8 cellular contexts compared by ENCODE assay signal in the genomic region with DNA sequence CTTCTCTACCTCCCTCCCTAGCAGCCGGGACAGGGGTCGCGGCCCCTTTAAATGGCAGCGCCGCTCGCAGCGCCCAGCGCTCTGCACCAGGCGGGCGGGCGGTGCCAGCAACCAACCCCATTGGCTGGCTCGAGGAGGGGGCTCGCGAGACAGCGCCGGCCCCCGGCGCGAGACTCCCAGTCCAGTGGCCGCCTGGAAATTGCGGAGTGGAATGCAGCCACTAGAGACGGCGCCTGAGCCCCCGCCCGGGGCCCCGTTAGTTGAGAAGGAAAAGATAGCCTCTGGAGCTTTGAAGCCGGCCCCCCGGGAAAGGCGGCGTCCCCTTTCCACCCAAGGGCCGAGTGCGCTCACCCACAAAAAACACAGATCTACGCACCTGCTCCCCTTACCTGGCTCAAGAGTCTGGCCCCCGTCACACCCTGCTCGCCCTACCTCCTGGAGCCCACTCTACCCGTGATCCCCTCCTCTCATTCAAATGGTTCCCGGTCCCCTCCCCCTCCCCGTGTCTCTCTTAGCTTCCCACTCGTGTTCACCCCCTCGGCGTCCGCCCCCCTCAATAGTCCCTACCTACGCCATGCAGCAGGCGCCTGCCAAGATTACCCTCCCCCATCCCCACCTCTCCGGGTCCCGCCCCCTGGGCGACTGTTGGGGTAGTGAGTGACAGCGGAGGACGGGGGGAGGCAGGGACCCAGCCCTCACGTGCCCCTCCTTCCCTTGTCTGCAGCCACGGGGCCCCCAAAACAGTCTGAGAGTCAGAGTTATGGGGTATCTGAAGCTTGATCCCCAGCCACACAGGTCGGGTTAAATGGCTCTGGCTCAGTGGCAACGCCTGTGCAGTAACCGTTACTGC. TPM values are rescaled to one million over a fixed set of nuclear protein-coding genes. Genes with fewer than 3 reads are reported as not detected.
DNase-seq lines count a peak whose midpoint lies in the region; ATAC-seq, FAIRE-seq and TF ChIP-seq lines count a peak whose summit lies in the region.

A gene (minus strand): TSS at position 49 of the 850 bp plus-strand sequence. CDS start 885 bp downstream, outside the sequence.

- H3K4me3 ChIP-seq in bronchial epithelial cell (ENCODE audit: low read depth, low read length) (peak within 1 kb of the TSS; percentile 69), small intestine (ENCODE audit: low read depth in 1 of 2, low read length in 2 of 2) (peak within 1 kb of the TSS; percentile 56 to 68)

- H3K4me1 ChIP-seq in small intestine (ENCODE audit: control insufficient read depth in 2 of 2, insufficient read depth in 1 of 2, low read depth in 1 of 2, low read length in 1 of 2) = peaks cover 0 to 6% of the 10 kb centered on the region in 2 donors

- FAIRE-seq in bronchial epithelial cell (lab: Jason Lieb, UNC) (no peak), small intestine (lab: Jason Lieb, UNC) (no peak)

- no peaks in the 10 kb centered on the region for H3K27me3 Mint-ChIP-seq in WTC11 (ENCODE audit: low read depth)

- peak; percentile 83 for ATAC-seq in GM19023 (IDR thresholded peaks at IDR 0.05; ENCODE audit: unreplicated experiment)
- peak; percentile 93 for ATAC-seq in HG03175 (IDR thresholded peaks at IDR 0.05; ENCODE audit: unreplicated experiment)
- ATAC-seq in WTC11 = peak; percentile 70

- no peak for TF ChIP-seq CTCF in WTC11 (IDR thresholded peaks at IDR 0.05)
- TF ChIP-seq CTCF in bronchial epithelial cell (IDR thresholded peaks at IDR 0.05; ENCODE audit: insufficient read depth, low read length, severe bottlenecking) = no peak

- H3K36me3 Mint-ChIP-seq in WTC11 = peaks cover 15% of the 10 kb centered on the region

- H3K36me3 ChIP-seq in bronchial epithelial cell (ENCODE audit: control insufficient read depth, insufficient read depth, low read length) (no peaks in the 10 kb centered on the region), small intestine (ENCODE audit: control insufficient read depth in 2 of 2, insufficient read depth in 2 of 2, low read length in 2 of 2) (no peaks in the 10 kb centered on the region)

- peaks cover 21% of the 10 kb centered on the region for H3K4me1 Mint-ChIP-seq in WTC11

- DNase-seq in AG08396 (ENCODE audit: low spot score) = peak; percentile 92
- DNase-seq in NCI-H226 = peak; percentile 80
- DNase-seq in WTC11 (ENCODE audit: low spot score) = peak; percentile 81
- peak; percentile 44 for DNase-seq in bronchial epithelial cell (ENCODE audit: low read depth)
- peak; percentile 86 for DNase-seq in iPS-NIHi7 (ENCODE audit: extremely low spot score)
- peak; percentile 74 for DNase-seq in small intestine

- H3K9me3 ChIP-seq in small intestine (ENCODE audit: control insufficient read depth, low read depth) = no peaks in the 10 kb centered on the region

- peak within 1 kb of the TSS; percentile 90 for H3K4me3 Mint-ChIP-seq in WTC11

- peak within 1 kb of the TSS; percentile 83 for H3K27ac Mint-ChIP-seq in WTC11

- H3K27ac ChIP-seq in small intestine (ENCODE audit: low read depth in 1 of 2, low read length in 1 of 2) = peak within 1 kb of the TSS; percentile 52 to 88

- H3K27me3 ChIP-seq in bronchial epithelial cell (ENCODE audit: control insufficient read depth, insufficient read depth, low read length) (no peaks in the 10 kb centered on the region), small intestine (ENCODE audit: control insufficient read depth in 2 of 2, insufficient read depth in 2 of 2, low read length in 2 of 2) (no peaks in the 10 kb centered on the region)

- CTCF ChIA-PET in WTC11 (lab: Charles Lee) = interaction anchor here (0.6 to 1.9 kb wide), 5 partner anchors 29 to 411 kb away, joined by 3 to 12 read pairs (median 8); a partner anchor contains a TSS

- 1 to 35% (median 8%) methylated on average over 33 to 54 of the region's 54 CpGs for WGBS in small intestine, 3 donors

- no peaks in the 10 kb centered on the region for H3K9me3 Mint-ChIP-seq in WTC11

- POLR2A ChIA-PET in WTC11 (lab: Charles Lee) = interaction anchor here (0.6 to 2.3 kb wide), 6 partner anchors 29 to 112 kb away, joined by 3 to 17 read pairs (median 6); a partner anchor contains a TSS

TF ChIP-seq in WTC11, 78 proteins besides CTCF, POLR2A, EP300 and RAD21 (continues in another document):
- TF ChIP-seq, protein P1, sequence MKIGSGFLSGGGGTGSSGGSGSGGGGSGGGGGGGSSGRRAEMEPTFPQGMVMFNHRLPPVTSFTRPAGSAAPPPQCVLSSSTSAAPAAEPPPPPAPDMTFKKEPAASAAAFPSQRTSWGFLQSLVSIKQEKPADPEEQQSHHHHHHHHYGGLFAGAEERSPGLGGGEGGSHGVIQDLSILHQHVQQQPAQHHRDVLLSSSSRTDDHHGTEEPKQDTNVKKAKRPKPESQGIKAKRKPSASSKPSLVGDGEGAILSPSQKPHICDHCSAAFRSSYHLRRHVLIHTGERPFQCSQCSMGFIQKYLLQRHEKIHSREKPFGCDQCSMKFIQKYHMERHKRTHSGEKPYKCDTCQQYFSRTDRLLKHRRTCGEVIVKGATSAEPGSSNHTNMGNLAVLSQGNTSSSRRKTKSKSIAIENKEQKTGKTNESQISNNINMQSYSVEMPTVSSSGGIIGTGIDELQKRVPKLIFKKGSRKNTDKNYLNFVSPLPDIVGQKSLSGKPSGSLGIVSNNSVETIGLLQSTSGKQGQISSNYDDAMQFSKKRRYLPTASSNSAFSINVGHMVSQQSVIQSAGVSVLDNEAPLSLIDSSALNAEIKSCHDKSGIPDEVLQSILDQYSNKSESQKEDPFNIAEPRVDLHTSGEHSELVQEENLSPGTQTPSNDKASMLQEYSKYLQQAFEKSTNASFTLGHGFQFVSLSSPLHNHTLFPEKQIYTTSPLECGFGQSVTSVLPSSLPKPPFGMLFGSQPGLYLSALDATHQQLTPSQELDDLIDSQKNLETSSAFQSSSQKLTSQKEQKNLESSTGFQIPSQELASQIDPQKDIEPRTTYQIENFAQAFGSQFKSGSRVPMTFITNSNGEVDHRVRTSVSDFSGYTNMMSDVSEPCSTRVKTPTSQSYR (CRISPR knock-in tag; IDR thresholded peaks at IDR 0.05) = no peak
- TF ChIP-seq NFYB (CRISPR knock-in tag; conservative IDR thresholded peaks at IDR 0.05; ENCODE audit: low read depth) (peak; percentile 54; the same call in 1 of the 2 replicates), PRRX2 (CRISPR knock-in tag; IDR thresholded peaks at IDR 0.05) (no peak)
- TF ChIP-seq, protein P2, sequence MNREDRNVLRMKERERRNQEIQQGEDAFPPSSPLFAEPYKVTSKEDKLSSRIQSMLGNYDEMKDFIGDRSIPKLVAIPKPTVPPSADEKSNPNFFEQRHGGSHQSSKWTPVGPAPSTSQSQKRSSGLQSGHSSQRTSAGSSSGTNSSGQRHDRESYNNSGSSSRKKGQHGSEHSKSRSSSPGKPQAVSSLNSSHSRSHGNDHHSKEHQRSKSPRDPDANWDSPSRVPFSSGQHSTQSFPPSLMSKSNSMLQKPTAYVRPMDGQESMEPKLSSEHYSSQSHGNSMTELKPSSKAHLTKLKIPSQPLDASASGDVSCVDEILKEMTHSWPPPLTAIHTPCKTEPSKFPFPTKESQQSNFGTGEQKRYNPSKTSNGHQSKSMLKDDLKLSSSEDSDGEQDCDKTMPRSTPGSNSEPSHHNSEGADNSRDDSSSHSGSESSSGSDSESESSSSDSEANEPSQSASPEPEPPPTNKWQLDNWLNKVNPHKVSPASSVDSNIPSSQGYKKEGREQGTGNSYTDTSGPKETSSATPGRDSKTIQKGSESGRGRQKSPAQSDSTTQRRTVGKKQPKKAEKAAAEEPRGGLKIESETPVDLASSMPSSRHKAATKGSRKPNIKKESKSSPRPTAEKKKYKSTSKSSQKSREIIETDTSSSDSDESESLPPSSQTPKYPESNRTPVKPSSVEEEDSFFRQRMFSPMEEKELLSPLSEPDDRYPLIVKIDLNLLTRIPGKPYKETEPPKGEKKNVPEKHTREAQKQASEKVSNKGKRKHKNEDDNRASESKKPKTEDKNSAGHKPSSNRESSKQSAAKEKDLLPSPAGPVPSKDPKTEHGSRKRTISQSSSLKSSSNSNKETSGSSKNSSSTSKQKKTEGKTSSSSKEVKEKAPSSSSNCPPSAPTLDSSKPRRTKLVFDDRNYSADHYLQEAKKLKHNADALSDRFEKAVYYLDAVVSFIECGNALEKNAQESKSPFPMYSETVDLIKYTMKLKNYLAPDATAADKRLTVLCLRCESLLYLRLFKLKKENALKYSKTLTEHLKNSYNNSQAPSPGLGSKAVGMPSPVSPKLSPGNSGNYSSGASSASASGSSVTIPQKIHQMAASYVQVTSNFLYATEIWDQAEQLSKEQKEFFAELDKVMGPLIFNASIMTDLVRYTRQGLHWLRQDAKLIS (CRISPR knock-in tag; IDR thresholded peaks at IDR 0.05; ENCODE audit: borderline replicate concordance) = no peak
- TF ChIP-seq, protein P3, sequence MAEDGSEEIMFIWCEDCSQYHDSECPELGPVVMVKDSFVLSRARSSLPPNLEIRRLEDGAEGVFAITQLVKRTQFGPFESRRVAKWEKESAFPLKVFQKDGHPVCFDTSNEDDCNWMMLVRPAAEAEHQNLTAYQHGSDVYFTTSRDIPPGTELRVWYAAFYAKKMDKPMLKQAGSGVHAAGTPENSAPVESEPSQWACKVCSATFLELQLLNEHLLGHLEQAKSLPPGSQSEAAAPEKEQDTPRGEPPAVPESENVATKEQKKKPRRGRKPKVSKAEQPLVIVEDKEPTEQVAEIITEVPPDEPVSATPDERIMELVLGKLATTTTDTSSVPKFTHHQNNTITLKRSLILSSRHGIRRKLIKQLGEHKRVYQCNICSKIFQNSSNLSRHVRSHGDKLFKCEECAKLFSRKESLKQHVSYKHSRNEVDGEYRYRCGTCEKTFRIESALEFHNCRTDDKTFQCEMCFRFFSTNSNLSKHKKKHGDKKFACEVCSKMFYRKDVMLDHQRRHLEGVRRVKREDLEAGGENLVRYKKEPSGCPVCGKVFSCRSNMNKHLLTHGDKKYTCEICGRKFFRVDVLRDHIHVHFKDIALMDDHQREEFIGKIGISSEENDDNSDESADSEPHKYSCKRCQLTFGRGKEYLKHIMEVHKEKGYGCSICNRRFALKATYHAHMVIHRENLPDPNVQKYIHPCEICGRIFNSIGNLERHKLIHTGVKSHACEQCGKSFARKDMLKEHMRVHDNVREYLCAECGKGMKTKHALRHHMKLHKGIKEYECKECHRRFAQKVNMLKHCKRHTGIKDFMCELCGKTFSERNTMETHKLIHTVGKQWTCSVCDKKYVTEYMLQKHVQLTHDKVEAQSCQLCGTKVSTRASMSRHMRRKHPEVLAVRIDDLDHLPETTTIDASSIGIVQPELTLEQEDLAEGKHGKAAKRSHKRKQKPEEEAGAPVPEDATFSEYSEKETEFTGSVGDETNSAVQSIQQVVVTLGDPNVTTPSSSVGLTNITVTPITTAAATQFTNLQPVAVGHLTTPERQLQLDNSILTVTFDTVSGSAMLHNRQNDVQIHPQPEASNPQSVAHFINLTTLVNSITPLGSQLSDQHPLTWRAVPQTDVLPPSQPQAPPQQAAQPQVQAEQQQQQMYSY (CRISPR knock-in tag; IDR thresholded peaks at IDR 0.05) = peak; percentile 95
- TF ChIP-seq, protein P4, sequence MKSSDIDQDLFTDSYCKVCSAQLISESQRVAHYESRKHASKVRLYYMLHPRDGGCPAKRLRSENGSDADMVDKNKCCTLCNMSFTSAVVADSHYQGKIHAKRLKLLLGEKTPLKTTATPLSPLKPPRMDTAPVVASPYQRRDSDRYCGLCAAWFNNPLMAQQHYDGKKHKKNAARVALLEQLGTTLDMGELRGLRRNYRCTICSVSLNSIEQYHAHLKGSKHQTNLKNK (CRISPR knock-in tag; IDR thresholded peaks at IDR 0.05) = no peak

RNA-seq across cellular contexts. Expression of the gene that starts here (rescaled TPM):
- 77.5 to 91.2 TPM (median 87.4 TPM) in 3 replicates for total RNA-seq in WTC11 (2021)
- total RNA-seq in bronchial epithelial cell = 1.6 and 1.9 TPM in 2 replicates
- 1 to 10 TPM; 3.5 to 7.7 (median 3.8) TPM for polyA plus RNA-seq in small intestine

Comparison
In these comparisons a context has a peak if more than half of its experiments do, and no peak if none do; other contexts are left out.
1. Peak in every context shown above with its lines: DNase-seq, ATAC-seq, H3K4me3 ChIP-seq and H3K27ac ChIP-seq.
2. RNA of the gene that starts here (total RNA-seq): 77.5 to 91.2 TPM in WTC11; 1.6 to 1.9 TPM in bronchial epithelial cell; every median in the first group is over 10 times any median in the second.